ENCODE assay signal across 29 cellular contexts in the genomic region with DNA sequence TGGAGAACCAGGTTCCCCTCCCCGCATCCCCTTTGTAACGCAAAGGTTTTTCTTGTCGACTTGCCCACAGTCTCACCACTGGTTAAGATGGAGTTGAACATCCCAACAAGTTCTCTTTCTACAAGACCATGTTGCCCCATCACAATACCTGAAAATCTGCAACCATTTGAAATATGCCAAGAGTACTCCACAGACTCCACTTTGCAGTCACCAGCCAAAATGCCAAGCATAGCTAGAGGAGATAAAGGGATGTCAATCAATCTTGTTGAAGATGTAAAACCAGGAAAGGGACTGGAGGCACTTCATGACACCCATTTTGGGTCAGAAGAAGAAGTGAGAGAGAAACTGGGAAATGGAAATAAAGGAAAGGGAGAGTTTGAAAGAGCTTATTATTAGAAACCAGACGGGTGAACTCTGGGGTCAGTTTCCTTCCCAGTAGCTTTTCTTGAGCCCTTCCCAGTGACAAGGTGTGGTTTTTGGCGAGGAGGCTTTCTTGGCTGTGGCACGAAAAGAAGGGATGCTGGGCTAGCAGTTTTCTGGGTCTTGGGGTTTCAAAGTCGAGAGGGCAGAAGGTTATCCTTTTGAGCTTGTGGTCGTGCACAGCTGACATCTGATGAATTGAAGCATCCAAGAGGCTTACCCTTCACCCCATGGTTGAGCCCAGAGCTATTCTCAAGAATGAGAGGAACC.
"Had no signal": no experiment of that assay in that cellular context is flagged by ENCODE, and none has a peak within 500 bp of the region (broad histone marks: within the 10 kb centered on the region; RNA-seq: fewer than 3 reads in every experiment).

No MANE protein-coding gene starts in this region.

- H3K36me3 ChIP-seq: brain microvascular endothelial cell, neural progenitor cell, sigmoid colon, thoracic aorta, upper lobe of left lung, WERI-Rb-1 had no signal

- H3K9me3 ChIP-seq: sigmoid colon, thoracic aorta, upper lobe of left lung had no signal

- H3K27ac ChIP-seq: brain microvascular endothelial cell, hepatocyte, neural progenitor cell, sigmoid colon, thoracic aorta, upper lobe of left lung, WERI-Rb-1 had no signal

- H3K4me2 ChIP-seq: hepatocyte, neural progenitor cell had no signal

- H3K27ac Mint-ChIP-seq: activated naive CD4-positive, alpha-beta T cell treated with anti-CD3 and anti-CD28 coated beads, Interleukin-2, amount 50 U/mL, for 72 hours; activated T-helper 17 cell treated with anti-CD3 and anti-CD28 coated beads, Interleukin-2, amount 50 U/mL, for 72 hours; immature natural killer cell; naive thymus-derived CD8-positive, alpha-beta T cell; neural progenitor cell; T-helper 2 cell treated with Interferon-gamma antibody and Interleukin-4, amounts not matched to agents 5 μg/mL and 100 μg/mL, for 36 hours had no signal

- H3K9ac ChIP-seq: neural progenitor cell had no signal

- H3K27me3 ChIP-seq: brain microvascular endothelial cell, hepatocyte, neural progenitor cell, sigmoid colon, upper lobe of left lung had no signal

- FAIRE-seq: endothelial cell of umbilical vein, TTC549 had no signal

- H3K9me3 Mint-ChIP-seq: activated naive CD4-positive, alpha-beta T cell treated with anti-CD3 and anti-CD28 coated beads, Interleukin-2, amount 50 U/mL, for 72 hours; activated T-helper 17 cell treated with anti-CD3 and anti-CD28 coated beads, Interleukin-2, amount 50 U/mL, for 72 hours; immature natural killer cell; naive thymus-derived CD8-positive, alpha-beta T cell; neural progenitor cell; T-helper 2 cell treated with Interferon-gamma antibody and Interleukin-4, amounts not matched to agents 5 μg/mL and 100 μg/mL, for 36 hours had no signal

- H3K4me3 ChIP-seq: hepatocyte, lung, neural progenitor cell, sigmoid colon, thoracic aorta, upper lobe of left lung had no signal

- H3K4me3 Mint-ChIP-seq: activated T-helper 17 cell treated with anti-CD3 and anti-CD28 coated beads, Interleukin-2, amount 50 U/mL, for 72 hours; immature natural killer cell; naive thymus-derived CD8-positive, alpha-beta T cell; neural progenitor cell; T-helper 2 cell treated with Interferon-gamma antibody and Interleukin-4, amounts not matched to agents 5 μg/mL and 100 μg/mL, for 36 hours had no signal

- H3K4me1 Mint-ChIP-seq: activated T-helper 17 cell treated with anti-CD3 and anti-CD28 coated beads, Interleukin-2, amount 50 U/mL, for 72 hours; immature natural killer cell; naive thymus-derived CD8-positive, alpha-beta T cell had no signal

- ATAC-seq: activated naive CD4-positive, alpha-beta T cell treated with anti-CD3 and anti-CD28 coated beads, Interleukin-2, amount 50 U/mL, for 72 hours; activated T-helper 17 cell treated with anti-CD3 and anti-CD28 coated beads, Interleukin-2, amount 50 U/mL, for 72 hours; esophagus mucosa; left lobe of liver; naive thymus-derived CD8-positive, alpha-beta T cell had no signal

- DNase-seq: activated CD4-positive, alpha-beta T cell treated with anti-CD3 and anti-CD28 coated beads, Interleukin-2, amount 50 U/mL, for 1 hour; activated CD4-positive, CD25-positive, alpha-beta regulatory T cell treated with anti-CD3 and anti-CD28 coated beads, Interleukin-2, amount 50 U/mL, for 72 hours; activated T-cell treated with anti-CD3 and anti-CD28 coated beads, Interleukin-2, amount 50 U/mL, for 1 hour; aorta; brain microvascular endothelial cell; caudate nucleus; dermis blood vessel endothelial cell; effector CD8-positive, alpha-beta T cell; foreskin melanocyte; glutamatergic neuron; immature natural killer cell; naive thymus-derived CD8-positive, alpha-beta T cell; retina; sigmoid colon; stimulated activated CD4-positive, alpha-beta T cell treated with anti-CD3 and anti-CD28 coated beads, Interleukin-4, amount 100 ng/mL, for 1 hour; stimulated activated naive CD4-positive, alpha-beta T cell treated with Interleukin-2 at 50 U/mL for 16 hours; upper lobe of left lung; WERI-Rb-1 had no signal

- H2AFZ ChIP-seq: hepatocyte, neural progenitor cell had no signal

- H3K4me1 ChIP-seq: sigmoid colon had no signal

- H3K79me2 ChIP-seq: hepatocyte had no signal

- H3K36me3 Mint-ChIP-seq: activated naive CD4-positive, alpha-beta T cell treated with anti-CD3 and anti-CD28 coated beads, Interleukin-2, amount 50 U/mL, for 72 hours; immature natural killer cell; naive thymus-derived CD8-positive, alpha-beta T cell; neural progenitor cell had no signal
